In the genomic region with DNA sequence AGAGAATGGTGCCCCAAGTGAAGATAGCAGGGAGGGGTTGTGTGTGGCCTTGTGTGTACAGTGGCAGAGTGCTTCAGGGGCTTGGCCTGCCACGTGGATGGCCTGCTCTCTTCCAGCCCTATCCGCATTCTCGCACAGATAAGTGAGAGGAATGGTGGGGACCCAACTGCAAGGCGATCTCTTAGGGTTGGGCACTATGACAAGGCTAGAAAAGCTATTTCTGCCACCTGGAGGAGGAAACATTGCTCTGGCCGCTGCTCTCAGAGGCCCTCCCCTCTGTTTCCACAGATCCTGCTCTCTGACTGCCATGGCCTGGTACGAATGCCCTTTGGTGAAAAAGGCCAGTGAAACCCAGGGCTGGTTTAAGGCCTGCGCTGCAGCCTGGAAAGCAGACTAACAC, we compare ENCODE assay signal across 18 cellular contexts. TPM values are rescaled to one million over a fixed set of nuclear protein-coding genes. Genes with fewer than 3 reads are reported as not detected.
DNase-seq lines count a peak whose midpoint lies in the region; ATAC-seq, FAIRE-seq and TF ChIP-seq lines count a peak whose summit lies in the region.
"Had no signal": no experiment of that assay in that cellular context is flagged by ENCODE, and none has a peak within 500 bp of the region (broad histone marks: within the 10 kb centered on the region; RNA-seq: fewer than 3 reads in every experiment).

No MANE protein-coding gene starts in this region.

- H3K4me3 ChIP-seq in H1 (ENCODE audit: extremely low read depth in 1 of 4, insufficient read depth in 2 of 4, low read depth in 3 of 4, low read length in 4 of 4), result no peak overlapping the region
- no peak overlapping the region for H3K4me3 ChIP-seq in mesodermal cell (ENCODE audit: extremely low read depth, insufficient read depth, low read length, poor library complexity, severe bottlenecking)
- H3K4me3 ChIP-seq: SJCRH30, transverse colon had no signal

- ATAC-seq in Right ventricle myocardium superior (ENCODE audit: poor library complexity) (peak; percentile 73), GM18858 (IDR thresholded peaks at IDR 0.05; ENCODE audit: unreplicated experiment) (no peak), HG03025 (IDR thresholded peaks at IDR 0.05; ENCODE audit: low FRiP score, unreplicated experiment) (no peak)

- TF ChIP-seq CTCF in H1 (IDR thresholded peaks at IDR 0.05; ENCODE audit: control extremely low read depth in 1 of 3, insufficient read depth in 1 of 3, low read depth in 1 of 3, low read length in 3 of 3), result peak in 2 of 3 experiments; percentile 19 to 39; a peak in 3 of 4 replicates

- no peak overlapping the region for H2BK120ac ChIP-seq in H1 (replicated peaks; ENCODE audit: low read depth, low read length)

- TF ChIP-seq EP300 in H1 (IDR thresholded peaks at IDR 0.05; ENCODE audit: borderline replicate concordance in 1 of 2, low read depth in 2 of 2, low read length in 2 of 2), result no peak

- H3K4ac ChIP-seq in H1 (replicated peaks; ENCODE audit: insufficient read length, low read depth, low read length), result no peak overlapping the region

- CTCF ChIA-PET in H1 (lab: Charles Lee; ENCODE audit: partially characterized antibody), result interaction anchor here (0.5 to 1.5 kb wide), 10 partner anchors 12 to 262 kb away, joined by 3 to 4 read pairs (median 3); no protein-coding TSS in a partner anchor

- no peak overlapping the region for H3K4me2 ChIP-seq in H1 (ENCODE audit: insufficient read depth in 1 of 2, low read depth in 2 of 2, low read length in 2 of 2)

- no peak overlapping the region for H2AFZ ChIP-seq in H1 (ENCODE audit: low read length)

- no peak overlapping the region for H4K5ac ChIP-seq in H1 (ENCODE audit: insufficient read length, low read depth, low read length)

- H3K27me3 ChIP-seq in H1 (replicated peaks in 1 of 4; ENCODE audit: control insufficient read depth in 3 of 4, extremely low read depth in 1 of 4, insufficient read depth in 3 of 4, low read length in 3 of 4), result no peaks in the 10 kb centered on the region
- H3K27me3 ChIP-seq: SJCRH30, transverse colon had no signal

- 0 out of 2 replicates have a peak overlapping the region, but pooled peaks have one; percentile 19 for H2BK12ac ChIP-seq in H1 (ENCODE audit: low read depth, low read length)

- no peak overlapping the region for H3K56ac ChIP-seq in H1 (replicated peaks; ENCODE audit: insufficient read length, low read depth, low read length)

- H2AK5ac ChIP-seq in H1 (ENCODE audit: low read depth, low read length), result no peak overlapping the region

- H3K79me1 ChIP-seq in H1 (ENCODE audit: low read depth, low read length), result peaks cover 4% of the 10 kb centered on the region; the same call in 1 of the 2 replicates

- no peak overlapping the region for H3K18ac ChIP-seq in H1 (ENCODE audit: extremely low read depth, low read length)

- no peak overlapping the region for H4K91ac ChIP-seq in H1 (replicated peaks; ENCODE audit: insufficient read length, low read length)

- H2BK15ac ChIP-seq in H1 (ENCODE audit: low read length), result no peak overlapping the region

- DNase-seq in Right ventricle myocardium superior, result no peak
- DNase-seq in cardiac septum (ENCODE audit: low spot score), result no peak
- DNase-seq in H1 (ENCODE audit: low read depth in 1 of 2, low spot score in 2 of 2), result no peak
- no peak for DNase-seq in DMS153 (lab: John Stamatoyannopoulos, UW)
- no peak for DNase-seq in retina
- DNase-seq: activated naive CD8-positive, alpha-beta T cell treated with anti-CD3 and anti-CD28 coated beads, Interleukin-2, amount 10 ng/mL, durations not matched to agents 7 days and 5 days; GOT3; Karpas-422; NCI-H1105 treated with DMSO at 0.1 percent for 48 hours; NCI-H524; SJCRH30; transverse colon had no signal

- no peak for TF ChIP-seq POLR2A in H1 (IDR thresholded peaks at IDR 0.05; ENCODE audit: control extremely low read depth in 1 of 2, low read depth in 2 of 2, low read length in 2 of 2)

- peak in 1 of 2 experiments; percentile 19; a peak in 1 of 4 replicates for TF ChIP-seq RAD21 in H1 (IDR thresholded peaks at IDR 0.05 in 1 of 2, conservative IDR thresholded peaks at IDR 0.05 in 1 of 2; ENCODE audit: low read depth in 2 of 2, low read length in 2 of 2)

- H3K27ac ChIP-seq in H1 (ENCODE audit: low read depth, low read length) (no peak overlapping the region), mesodermal cell (ENCODE audit: low read depth, low read length, severe bottlenecking) (peak overlapping the region; percentile 39)
- H3K27ac ChIP-seq: SJCRH30, transverse colon had no signal

- H3K36me3 ChIP-seq in H1 (ENCODE audit: control insufficient read depth in 2 of 4, insufficient read depth in 4 of 4, low read length in 3 of 4) (no peaks in the 10 kb centered on the region), mesodermal cell (ENCODE audit: control insufficient read depth, insufficient read depth, low read length) (no peaks in the 10 kb centered on the region)
- H3K36me3 ChIP-seq: SJCRH30, transverse colon had no signal

- H3K23me2 ChIP-seq in H1 (ENCODE audit: low read depth, low read length), result no peaks in the 10 kb centered on the region

- H3K9me3 ChIP-seq in H1 (ENCODE audit: insufficient read depth in 2 of 2, low read depth in 1 of 2, low read length in 1 of 2) (no peaks in the 10 kb centered on the region), mesodermal cell (ENCODE audit: control insufficient read depth, low read length) (no peaks in the 10 kb centered on the region)
- H3K9me3 ChIP-seq: SJCRH30, transverse colon had no signal

- H3K79me2 ChIP-seq in H1 (ENCODE audit: control insufficient read depth in 1 of 2, insufficient read depth in 2 of 2, low read length in 2 of 2), result 0 out of 4 replicates have a peak, but pooled peaks cover 0 to 2% of the 10 kb centered on the region in 2 experiments

- H4K20me1 ChIP-seq in H1 (replicated peaks in 1 of 2; ENCODE audit: control insufficient read depth in 1 of 2, insufficient read depth in 2 of 2, low read length in 2 of 2), result no peaks in the 10 kb centered on the region

- H3K4me1 ChIP-seq in H1 (replicated peaks in 1 of 4; ENCODE audit: control insufficient read depth in 3 of 4, insufficient read depth in 4 of 4, low read length in 3 of 4), result peaks cover 1 to 10% (median 4%) of the 10 kb centered on the region in 4 experiments; a peak in 5 of 7 replicates
- H3K4me1 ChIP-seq in mesodermal cell (ENCODE audit: control insufficient read depth, insufficient read depth, low read length, poor library complexity, severe bottlenecking), result peaks cover 8% of the 10 kb centered on the region
- H3K4me1 ChIP-seq: SJCRH30 had no signal

- WGBS in H1 (ENCODE audit: extremely low coverage in 1 of 2, insufficient coverage in 1 of 2, insufficient read length in 1 of 2, insufficient replicate concordance in 2 of 2, low coverage in 1 of 2, low lambda C conversion rate in 2 of 2, missing lambda C conversion rate in 1 of 2), 2 experiments, result 76% methylated on average over 7 of the region's 7 CpGs; no CpG with 5 or more reads in 1 of the 2 experiments
- 60 to 66% methylated on average over 4 to 7 of the region's 7 CpGs for WGBS in mesodermal cell (ENCODE audit: insufficient coverage in 2 of 2), 2 experiments

- H3K14ac ChIP-seq in H1 (ENCODE audit: insufficient read length), result no peak overlapping the region

- no peak overlapping the region for H2BK20ac ChIP-seq in H1 (ENCODE audit: low read length)

- intact Hi-C loops in Right ventricle myocardium superior (cut with DNase I), result loop anchor here (5.0 kb wide), 1 partner anchor 148 kb away; no protein-coding TSS in a partner anchor
- intact Hi-C loops in cardiac septum (cut with DNase I), result loop anchor here (5.0 kb wide), 2 partner anchors 148 to 253 kb away; no protein-coding TSS in a partner anchor

- H4K8ac ChIP-seq in H1 (ENCODE audit: extremely low read depth, insufficient read depth, low read length), result no peak overlapping the region

- H2BK5ac ChIP-seq in H1 (ENCODE audit: low read depth, low read length), result no peak overlapping the region

- FAIRE-seq in H1 (lab: Jason Lieb, UNC), result peak; percentile 62
- FAIRE-seq: A204.1, D721Med, HTR-8/SVneo had no signal

- POLR2A ChIA-PET in H1 (lab: Charles Lee; ENCODE audit: partially characterized antibody), result no interaction called here

- H3K9ac ChIP-seq in H1 (replicated peaks in 1 of 4; ENCODE audit: extremely low read depth in 1 of 4, low read depth in 3 of 4, low read length in 3 of 4), result no peak overlapping the region

- H3K23ac ChIP-seq in H1 (ENCODE audit: insufficient read length), result no peak overlapping the region

TF ChIP-seq in H1, 55 proteins besides CTCF, POLR2A, EP300 and RAD21:
- TF ChIP-seq, protein P1, sequence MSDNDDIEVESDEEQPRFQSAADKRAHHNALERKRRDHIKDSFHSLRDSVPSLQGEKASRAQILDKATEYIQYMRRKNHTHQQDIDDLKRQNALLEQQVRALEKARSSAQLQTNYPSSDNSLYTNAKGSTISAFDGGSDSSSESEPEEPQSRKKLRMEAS (IDR thresholded peaks at IDR 0.05), result peak; percentile 39; the same call in 1 of the 2 replicates
- TF ChIP-seq CHD1 (IDR thresholded peaks at IDR 0.05; ENCODE audit: low read depth, low read length) (no peak), KDM5A (IDR thresholded peaks at IDR 0.05; ENCODE audit: low read length) (no peak)
TF ChIP-seq in H1: peak in this region for 1.

RNA-seq across cellular contexts. Expression of a gene that starts 20.6 kb away (rescaled TPM):
- total RNA-seq in Right ventricle myocardium superior (16.9 TPM), cardiac septum (19.3 TPM)
- total RNA-seq in H1 (2021; fragmentation: NEBNext Ultra II Directional; extraction: Animal tissue kit (Norgen Biotek cat#: 25700)), result 13.1 and 13.8 TPM in 2 replicates
- 19.8 and 27.6 TPM in 2 replicates for polyA plus RNA-seq in H1 (2011; rRNA removed)
- polyA plus RNA-seq in H1 (2011; cell fraction: cytosol; rRNA removed), result 16.2 TPM
- polyA plus RNA-seq in H1 (2011; cell fraction: nucleus; rRNA removed), result 17.5 TPM
- polyA plus RNA-seq in H1 (2012, experiment 1 of 2), result 7.3 to 14.1 TPM (median 12.1 TPM) in 4 replicates
- 15.7 TPM for polyA plus RNA-seq in H1 (2012, experiment 2 of 2)
- 8.8 TPM for polyA plus RNA-seq in H1 (2013, experiment 1 of 2)
- polyA plus RNA-seq in H1 (2013, experiment 2 of 2), result 9.1 TPM
- 11.9 and 12.1 TPM in 2 replicates for polyA minus RNA-seq in H1 (2011; rRNA and poly(A)+ RNA removed)
- polyA minus RNA-seq in H1 (2011; cell fraction: cytosol; rRNA and poly(A)+ RNA removed), result 11.4 TPM
- polyA minus RNA-seq in H1 (2011; cell fraction: nucleus; rRNA and poly(A)+ RNA removed), result 22.0 TPM
- 12.7 TPM for polyA plus RNA-seq in mesodermal cell (2013, experiment 1 of 2)
- 13.3 TPM for polyA plus RNA-seq in mesodermal cell (2013, experiment 2 of 2)

RNA-seq across cellular contexts. Expression of a gene that starts 50.2 kb away (rescaled TPM):
- total RNA-seq in Right ventricle myocardium superior (21.0 TPM), cardiac septum (19.7 TPM)
- total RNA-seq in H1 (2021; fragmentation: NEBNext Ultra II Directional; extraction: Animal tissue kit (Norgen Biotek cat#: 25700)), result 131 and 135 TPM in 2 replicates
- polyA plus RNA-seq in H1 (2011; rRNA removed), result 112 and 113 TPM in 2 replicates
- polyA plus RNA-seq in H1 (2011; cell fraction: cytosol; rRNA removed), result 155 TPM
- polyA plus RNA-seq in H1 (2011; cell fraction: nucleus; rRNA removed), result 102 TPM
- polyA plus RNA-seq in H1 (2012, experiment 1 of 2), result 147 to 169 TPM (median 163 TPM) in 4 replicates
- 94.8 TPM for polyA plus RNA-seq in H1 (2012, experiment 2 of 2)
- 76.0 TPM for polyA plus RNA-seq in H1 (2013, experiment 1 of 2)
- 74.4 TPM for polyA plus RNA-seq in H1 (2013, experiment 2 of 2)
- polyA minus RNA-seq in H1 (2011; rRNA and poly(A)+ RNA removed), result 78.8 and 104 TPM in 2 replicates
- 81.2 TPM for polyA minus RNA-seq in H1 (2011; cell fraction: cytosol; rRNA and poly(A)+ RNA removed)
- 68.8 TPM for polyA minus RNA-seq in H1 (2011; cell fraction: nucleus; rRNA and poly(A)+ RNA removed)
- polyA plus RNA-seq in mesodermal cell (2013, experiment 1 of 2), result 80.8 TPM
- 75.4 TPM for polyA plus RNA-seq in mesodermal cell (2013, experiment 2 of 2)
